ENCODE assay signal across 8 cellular contexts in genomic region chr7:111560773-111561658, GRCh38. TPM values are rescaled to one million over a fixed set of nuclear protein-coding genes. Genes with fewer than 3 reads are reported as not detected.
DNase-seq lines count a peak whose midpoint lies in the region; ATAC-seq and TF ChIP-seq lines count a peak whose summit lies in the region.

No MANE protein-coding gene starts in this region.

- DNase-seq in T-helper 2 cell treated with Interferon-gamma antibody and Interleukin-4, amounts not matched to agents 5 μg/mL and 100 μg/mL, for 36 hours (ENCODE audit: low spot score) = no peak
- DNase-seq in T-helper 2 cell (no peak), OCI-M1 (lab: John Stamatoyannopoulos, UW) (peak; percentile 49), natural killer cell (no peak), GM13976 (ENCODE audit: low spot score) (no peak), GM10266 (ENCODE audit: extremely low spot score) (no peak)
- no peak for DNase-seq in effector memory CD4-positive, alpha-beta T cell

- ATAC-seq in natural killer cell (no peak), GM18502 (IDR thresholded peaks at IDR 0.05; ENCODE audit: poor library complexity, unreplicated experiment) (no peak)

- H3K27ac Mint-ChIP-seq in T-helper 2 cell treated with Interferon-gamma antibody and Interleukin-4, amounts not matched to agents 5 μg/mL and 100 μg/mL, for 36 hours = peak overlapping the region; percentile 77
- peak overlapping the region; percentile 89 to 93 for H3K27ac Mint-ChIP-seq in natural killer cell

- H3K4me1 Mint-ChIP-seq in T-helper 2 cell treated with Interferon-gamma antibody and Interleukin-4, amounts not matched to agents 5 μg/mL and 100 μg/mL, for 36 hours (ENCODE audit: low read depth) = peaks cover 29% of the 10 kb centered on the region
- peaks cover 5 to 23% of the 10 kb centered on the region in 2 donors for H3K4me1 Mint-ChIP-seq in natural killer cell

- no peaks in the 10 kb centered on the region for H3K27me3 ChIP-seq in effector memory CD4-positive, alpha-beta T cell (replicated peaks; ENCODE audit: control insufficient read depth, insufficient read depth, low read length, poor library complexity, severe bottlenecking)

- H3K9me3 ChIP-seq in effector memory CD4-positive, alpha-beta T cell (ENCODE audit: control insufficient read depth, low read length) = no peaks in the 10 kb centered on the region

- peak overlapping the region; percentile 85 for H3K4me3 Mint-ChIP-seq in T-helper 2 cell treated with Interferon-gamma antibody and Interleukin-4, amounts not matched to agents 5 μg/mL and 100 μg/mL, for 36 hours
- H3K4me3 Mint-ChIP-seq in natural killer cell = peak overlapping the region; percentile 76

- peak overlapping the region; percentile 61 for H3K4me3 ChIP-seq in effector memory CD4-positive, alpha-beta T cell (ENCODE audit: insufficient read depth, low read depth, low read length, poor library complexity, severe bottlenecking)

- H3K36me3 ChIP-seq in effector memory CD4-positive, alpha-beta T cell (ENCODE audit: control insufficient read depth, insufficient read depth, low read length) = peaks cover 8% of the 10 kb centered on the region

- peaks cover 19% of the 10 kb centered on the region for H3K36me3 Mint-ChIP-seq in T-helper 2 cell treated with Interferon-gamma antibody and Interleukin-4, amounts not matched to agents 5 μg/mL and 100 μg/mL, for 36 hours (ENCODE audit: low read depth)
- H3K36me3 Mint-ChIP-seq in natural killer cell = no peaks in the 10 kb centered on the region

- peaks cover 6% of the 10 kb centered on the region for H3K4me1 ChIP-seq in effector memory CD4-positive, alpha-beta T cell (ENCODE audit: control insufficient read depth, insufficient read depth, low read length, poor library complexity, severe bottlenecking)

- H3K27me3 Mint-ChIP-seq in T-helper 2 cell treated with Interferon-gamma antibody and Interleukin-4, amounts not matched to agents 5 μg/mL and 100 μg/mL, for 36 hours (ENCODE audit: low read depth) = peaks cover 6% of the 10 kb centered on the region
- H3K27me3 Mint-ChIP-seq in natural killer cell (ENCODE audit: low read depth in 2 of 2) = peaks cover 6 to 19% of the 10 kb centered on the region in 2 donors

- TF ChIP-seq CTCF in natural killer cell (IDR thresholded peaks at IDR 0.05) = no peak
- TF ChIP-seq CTCF in GM13976 (IDR thresholded peaks at IDR 0.05; ENCODE audit: borderline replicate concordance, control extremely low read depth, extremely low read depth, insufficient read depth, missing control alignments) = no peak
- TF ChIP-seq CTCF in GM10266 (IDR thresholded peaks at IDR 0.05; ENCODE audit: control insufficient read depth, insufficient read depth, low read depth, missing control alignments) = no peak

- no peak overlapping the region for H3K27ac ChIP-seq in effector memory CD4-positive, alpha-beta T cell (ENCODE audit: insufficient read depth, low read length, poor library complexity, severe bottlenecking)

- intact Hi-C loops in natural killer cell (cut with micrococcal nuclease) = loop anchor here (5.0 to 10.0 kb wide), 2 partner anchors 644 to 891 kb away; partner anchors contain the start of genes DOCK4, IFRD1 and ZNF277

- H3K9me3 Mint-ChIP-seq in T-helper 2 cell treated with Interferon-gamma antibody and Interleukin-4, amounts not matched to agents 5 μg/mL and 100 μg/mL, for 36 hours = no peaks in the 10 kb centered on the region
- no peaks in the 10 kb centered on the region for H3K9me3 Mint-ChIP-seq in natural killer cell

- in situ Hi-C loops in GM13976 (cut with MboI; ENCODE audit: low sequenced_read_pairs, unreplicated experiment) = no loop called here

RNA-seq across cellular contexts. Expression of gene IMMP2L, which starts 1.3 kb away (rescaled TPM):
- 1 to 10 TPM; 6.9 to 9.2 (median 8.7) TPM for total RNA-seq in natural killer cell
